ENCODE assay signal across 10 cellular contexts in the genomic region with DNA sequence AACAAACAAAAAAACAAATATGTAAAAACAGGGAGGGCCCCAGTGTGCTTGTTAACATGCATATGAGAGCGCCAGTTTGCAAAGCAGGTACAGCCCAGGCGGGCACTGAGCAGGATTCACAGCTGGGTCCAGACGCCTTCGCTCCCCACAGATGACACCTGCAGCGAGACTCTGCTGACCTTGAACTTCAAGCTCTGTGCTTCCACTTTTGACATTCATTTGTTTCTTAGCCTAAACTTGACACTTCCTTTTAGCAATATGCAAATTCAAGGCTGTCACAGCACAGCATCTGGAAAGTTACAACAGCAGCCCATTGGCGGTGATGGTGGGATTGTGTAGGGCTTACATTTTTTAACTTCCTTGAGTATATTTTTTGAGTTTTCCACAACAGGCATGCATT.
DNase-seq lines count a peak whose midpoint lies in the region; ATAC-seq and TF ChIP-seq lines count a peak whose summit lies in the region.
"Had no signal": no experiment of that assay in that cellular context is flagged by ENCODE, and none has a peak within 500 bp of the region (broad histone marks: within the 10 kb centered on the region; RNA-seq: fewer than 3 reads in every experiment).

No MANE protein-coding gene starts in this region.

- TF ChIP-seq POLR2A in prostate gland (IDR thresholded peaks at IDR 0.05): no peak

- H3K9me2 ChIP-seq in OCI-LY1 (ENCODE audit: low read depth, low read length): no peaks in the 10 kb centered on the region

- H3K4me3 Mint-ChIP-seq in CD8-positive, alpha-beta T cell: no peak overlapping the region
- no peak overlapping the region for H3K4me3 Mint-ChIP-seq in activated T-helper 2 cell treated with anti-CD3 and anti-CD28 coated beads, Interferon-gamma antibody, Interleukin-2, Interleukin-4, amounts not matched to agents 10 μg/mL and 5 μg/mL and 100 μg/mL, durations not matched to agents 14 hours and 24 hours and 36 hours (ENCODE audit: low read depth)
- H3K4me3 Mint-ChIP-seq: activated naive CD8-positive, alpha-beta T cell had no signal

- no peak for DNase-seq in CD8-positive, alpha-beta T cell
- no peak for DNase-seq in NCI-H1105 (lab: John Stamatoyannopoulos, UW)
- DNase-seq in ascending aorta (ENCODE audit: low spot score in 2 of 2): no peak
- DNase-seq in prostate gland (ENCODE audit: low spot score): no peak
- DNase-seq in activated T-helper 2 cell treated with anti-CD3 and anti-CD28 coated beads, Interferon-gamma antibody, Interleukin-2, Interleukin-4, amounts not matched to agents 10 μg/mL and 5 μg/mL and 100 μg/mL, durations not matched to agents 14 hours and 24 hours and 36 hours (ENCODE audit: low spot score): no peak

- no peaks in the 10 kb centered on the region for H3K36me3 ChIP-seq in CD8-positive, alpha-beta T cell (ENCODE audit: insufficient read depth, low read length)
- H3K36me3 ChIP-seq in OCI-LY1 (ENCODE audit: insufficient read depth, low read length) (no peaks in the 10 kb centered on the region), ascending aorta (no peaks in the 10 kb centered on the region), prostate gland (no peaks in the 10 kb centered on the region)
- H3K36me3 ChIP-seq: neutrophil had no signal

- H3K27ac Mint-ChIP-seq in CD8-positive, alpha-beta T cell: no peak overlapping the region
- H3K27ac Mint-ChIP-seq in activated T-helper 2 cell treated with anti-CD3 and anti-CD28 coated beads, Interferon-gamma antibody, Interleukin-2, Interleukin-4, amounts not matched to agents 10 μg/mL and 5 μg/mL and 100 μg/mL, durations not matched to agents 14 hours and 24 hours and 36 hours: no peak overlapping the region
- H3K27ac Mint-ChIP-seq: activated naive CD8-positive, alpha-beta T cell had no signal

- ATAC-seq in CD8-positive, alpha-beta T cell: peak; percentile 29
- peak; percentile 91 for ATAC-seq in GM19324 (IDR thresholded peaks at IDR 0.05; ENCODE audit: low FRiP score, unreplicated experiment)
- peak; percentile 89 for ATAC-seq in HG02970 (IDR thresholded peaks at IDR 0.05; ENCODE audit: low FRiP score, unreplicated experiment)

- H2AFZ ChIP-seq in OCI-LY1 (ENCODE audit: low read length): no peak overlapping the region

- no peaks in the 10 kb centered on the region for H3K79me2 ChIP-seq in OCI-LY1 (ENCODE audit: insufficient read depth, low read length)

- no peaks in the 10 kb centered on the region for H3K4me1 Mint-ChIP-seq in CD8-positive, alpha-beta T cell (ENCODE audit: low read depth)
- no peaks in the 10 kb centered on the region for H3K4me1 Mint-ChIP-seq in activated T-helper 2 cell treated with anti-CD3 and anti-CD28 coated beads, Interferon-gamma antibody, Interleukin-2, Interleukin-4, amounts not matched to agents 10 μg/mL and 5 μg/mL and 100 μg/mL, durations not matched to agents 14 hours and 24 hours and 36 hours (ENCODE audit: low read depth)

- no peaks in the 10 kb centered on the region for H3K9me3 Mint-ChIP-seq in CD8-positive, alpha-beta T cell
- no peaks in the 10 kb centered on the region for H3K9me3 Mint-ChIP-seq in activated T-helper 2 cell treated with anti-CD3 and anti-CD28 coated beads, Interferon-gamma antibody, Interleukin-2, Interleukin-4, amounts not matched to agents 10 μg/mL and 5 μg/mL and 100 μg/mL, durations not matched to agents 14 hours and 24 hours and 36 hours

- TF ChIP-seq CTCF in CD8-positive, alpha-beta T cell (IDR thresholded peaks at IDR 0.05): no peak
- TF ChIP-seq CTCF in OCI-LY1 (IDR thresholded peaks at IDR 0.05; ENCODE audit: low read length) (no peak), ascending aorta (IDR thresholded peaks at IDR 0.05) (no peak), prostate gland (IDR thresholded peaks at IDR 0.05) (no peak)

- no peaks in the 10 kb centered on the region for H3K27me3 Mint-ChIP-seq in CD8-positive, alpha-beta T cell (ENCODE audit: low read depth)
- no peaks in the 10 kb centered on the region for H3K27me3 Mint-ChIP-seq in activated T-helper 2 cell treated with anti-CD3 and anti-CD28 coated beads, Interferon-gamma antibody, Interleukin-2, Interleukin-4, amounts not matched to agents 10 μg/mL and 5 μg/mL and 100 μg/mL, durations not matched to agents 14 hours and 24 hours and 36 hours (ENCODE audit: low read depth)
- H3K27me3 Mint-ChIP-seq: activated naive CD8-positive, alpha-beta T cell had no signal

- H3K4me2 ChIP-seq in OCI-LY1 (ENCODE audit: low read length): peak overlapping the region; percentile 60

- POLR2A ChIA-PET in CD8-positive, alpha-beta T cell (lab: Charles Lee): no interaction called here

- H3K27ac ChIP-seq in CD8-positive, alpha-beta T cell (ENCODE audit: low read depth, low read length): no peak overlapping the region
- peak overlapping the region; percentile 98 for H3K27ac ChIP-seq in OCI-LY1 (ENCODE audit: low read depth, low read length, poor library complexity, severe bottlenecking)
- no peak overlapping the region for H3K27ac ChIP-seq in ascending aorta
- H3K27ac ChIP-seq in prostate gland: no peak overlapping the region
- H3K27ac ChIP-seq: neutrophil had no signal

- intact Hi-C loops in CD8-positive, alpha-beta T cell (cut with DNase I, micrococcal nuclease): no loop called here
- intact Hi-C loops in ascending aorta (cut with DNase I): no loop called here
- intact Hi-C loops in prostate gland (cut with DNase I): no loop called here
- intact Hi-C loops in activated T-helper 2 cell treated with anti-CD3 and anti-CD28 coated beads, Interferon-gamma antibody, Interleukin-2, Interleukin-4, amounts not matched to agents 10 μg/mL and 5 μg/mL and 100 μg/mL, durations not matched to agents 14 hours and 24 hours and 36 hours (cut with micrococcal nuclease): no loop called here

- H4K20me1 ChIP-seq in OCI-LY1 (ENCODE audit: insufficient read depth, low read length): no peaks in the 10 kb centered on the region

- H3K36me3 Mint-ChIP-seq in CD8-positive, alpha-beta T cell: no peaks in the 10 kb centered on the region
- H3K36me3 Mint-ChIP-seq in activated T-helper 2 cell treated with anti-CD3 and anti-CD28 coated beads, Interferon-gamma antibody, Interleukin-2, Interleukin-4, amounts not matched to agents 10 μg/mL and 5 μg/mL and 100 μg/mL, durations not matched to agents 14 hours and 24 hours and 36 hours (ENCODE audit: low read depth): no peaks in the 10 kb centered on the region
- H3K36me3 Mint-ChIP-seq: activated naive CD8-positive, alpha-beta T cell had no signal

- CTCF ChIA-PET in CD8-positive, alpha-beta T cell (lab: Charles Lee): no interaction called here

- H3K27me3 ChIP-seq in CD8-positive, alpha-beta T cell (ENCODE audit: insufficient read depth, low read length): no peaks in the 10 kb centered on the region
- H3K27me3 ChIP-seq in OCI-LY1 (ENCODE audit: insufficient read depth, low read length) (no peaks in the 10 kb centered on the region), ascending aorta (no peaks in the 10 kb centered on the region), prostate gland (replicated peaks; ENCODE audit: insufficient read depth) (no peaks in the 10 kb centered on the region)

- H3K9ac ChIP-seq in OCI-LY1 (ENCODE audit: low read length): peak overlapping the region; percentile 60

- H3K4me1 ChIP-seq in CD8-positive, alpha-beta T cell (ENCODE audit: insufficient read depth, low read length): no peaks in the 10 kb centered on the region
- peaks cover 73% of the 10 kb centered on the region for H3K4me1 ChIP-seq in OCI-LY1 (ENCODE audit: insufficient read depth, low read length, severe bottlenecking)
- H3K4me1 ChIP-seq in ascending aorta: peaks cover 7 to 19% of the 10 kb centered on the region in 2 donors
- H3K4me1 ChIP-seq in prostate gland (replicated peaks): no peaks in the 10 kb centered on the region

- WGBS in prostate gland: 95% methylated on average over 6 of the region's 6 CpGs

- H3K9me3 ChIP-seq in CD8-positive, alpha-beta T cell (ENCODE audit: low read length): no peaks in the 10 kb centered on the region
- H3K9me3 ChIP-seq in OCI-LY1 (ENCODE audit: low read length): peaks cover 3% of the 10 kb centered on the region; the same call in 1 of the 2 replicates
- no peaks in the 10 kb centered on the region for H3K9me3 ChIP-seq in ascending aorta
- H3K9me3 ChIP-seq in prostate gland: no peaks in the 10 kb centered on the region
- H3K9me3 ChIP-seq: neutrophil had no signal

- peaks cover 4% of the 10 kb centered on the region; the same call in 1 of the 2 replicates for H3F3A ChIP-seq in OCI-LY1 (ENCODE audit: insufficient read depth, low read length)

- H3K4me3 ChIP-seq in CD8-positive, alpha-beta T cell (ENCODE audit: low read depth, low read length): no peak overlapping the region
- H3K4me3 ChIP-seq in OCI-LY1 (ENCODE audit: low read depth, low read length, poor library complexity, severe bottlenecking) (peak overlapping the region; percentile 12), ascending aorta (no peak overlapping the region), prostate gland (no peak overlapping the region)

Comparison
In these comparisons a context has a peak if more than half of its experiments do, and no peak if none do; other contexts are left out.
1. ATAC-seq: peak in every context shown above with its lines; median percentile 91 in GM19324; 89 in HG02970; 29 in CD8-positive, alpha-beta T cell.